ENCODE assay signal across 21 cellular contexts in genomic region chr16:1655909-1656807, GRCh38.
"Had no signal": no experiment of that assay in that cellular context is flagged by ENCODE, and none has a peak within 500 bp of the region (broad histone marks: within the 10 kb centered on the region; RNA-seq: fewer than 3 reads in every experiment).

No MANE protein-coding gene starts in this region.

- H3K4me3 ChIP-seq: SJSA1, SK-N-MC had no signal

- H3K4me2 ChIP-seq: KMS-11 had no signal

- H3K4me1 ChIP-seq: SJSA1 had no signal

- H3K9ac ChIP-seq: KMS-11 had no signal

- H3K9me3 ChIP-seq: SJSA1 had no signal

- H3K27me3 ChIP-seq: SJSA1 had no signal

- DNase-seq: IMR-90, Kasumi-1, MM.1S, NCI-H1092 treated with DMSO at 0.1 percent for 48 hours, NCI-H1436, NCI-H187, NCI-H2029, NCI-H2081 treated with DMSO at 0.1 percent for 48 hours, NCI-H2171, NCI-H226, NCI-H446, NCI-H510A, NCI-H524 treated with DMSO at 0.1 percent for 48 hours, NCI-H69, NCI-H774, RPMI8226, SIG-M5 had no signal

- H3K27ac ChIP-seq: HL-60, KMS-11, SJSA1, SK-N-MC had no signal
